ENCODE assay signal across 9 cellular contexts in genomic region chr22:39205344-39206021, GRCh38. TPM values are rescaled to one million over a fixed set of nuclear protein-coding genes. Genes with fewer than 3 reads are reported as not detected.
A peak's percentile ranks its signal among the peaks of the same experiment; 100 is the strongest.
DNase-seq lines count a peak whose midpoint lies in the region; ATAC-seq, FAIRE-seq and TF ChIP-seq lines count a peak whose summit lies in the region.
"Had no signal": no experiment of that assay in that cellular context is flagged by ENCODE, and none has a peak within 500 bp of the region (broad histone marks: within the 10 kb centered on the region; RNA-seq: fewer than 3 reads in every experiment).

No MANE protein-coding gene starts in this region.

- no peak overlapping the region; a peak in 1 of 6 replicates for H3K4me3 ChIP-seq in HepG2 (replicated peaks in 1 of 3; ENCODE audit: insufficient read depth in 1 of 3, low read depth in 2 of 3, low read length in 3 of 3)

- TF ChIP-seq EP300 in HepG2 (IDR thresholded peaks at IDR 0.05; ENCODE audit: low read depth in 2 of 2, low read length in 2 of 2) (no peak), HepG2 (CRISPR knock-in tag; IDR thresholded peaks at IDR 0.05; ENCODE audit: borderline replicate concordance) (no peak)

- no peak overlapping the region for H2AFZ ChIP-seq in HepG2 (ENCODE audit: low read length)

- no TSS peak for BruUV-seq in HepG2 (replicated peaks; lab: Mats Ljungman, UMichigan)

- no peak overlapping the region for H3K27ac Mint-ChIP-seq in nephron progenitor cell

- no peaks in the 10 kb centered on the region for H3K36me3 Mint-ChIP-seq in activated T-cell treated with anti-CD3 and anti-CD28 coated beads, Interleukin-2, amount 50 U/mL, for 4 hours (ENCODE audit: insufficient read depth)
- no peaks in the 10 kb centered on the region for H3K36me3 Mint-ChIP-seq in nephron progenitor cell (ENCODE audit: low read depth)
- H3K36me3 Mint-ChIP-seq: brain had no signal

- in situ Hi-C loops in HepG2 (cut with HindIII; ENCODE audit: extremely low pct_ligation_motif_present, low pct_unique_long_range_greater_than_20kb) = no loop called here

- no peak overlapping the region for H3K4me3 Mint-ChIP-seq in activated T-cell treated with anti-CD3 and anti-CD28 coated beads, Interleukin-2, amount 50 U/mL, for 4 hours
- H3K4me3 Mint-ChIP-seq in nephron progenitor cell = no peak overlapping the region
- H3K4me3 Mint-ChIP-seq: brain had no signal

- no peaks in the 10 kb centered on the region for H3K79me2 ChIP-seq in HepG2 (ENCODE audit: insufficient read depth, low read length)

- no peaks in the 10 kb centered on the region for H4K20me1 ChIP-seq in HepG2 (ENCODE audit: insufficient read depth, low read length)

- no peaks in the 10 kb centered on the region for H3K9me3 Mint-ChIP-seq in activated T-cell treated with anti-CD3 and anti-CD28 coated beads, Interleukin-2, amount 50 U/mL, for 4 hours
- peaks cover 4% of the 10 kb centered on the region for H3K9me3 Mint-ChIP-seq in nephron progenitor cell

- H3K9ac ChIP-seq in HepG2 (ENCODE audit: insufficient read depth, low read depth, low read length) = no peak overlapping the region

- peak overlapping the region; percentile 1; the same call in 1 of the 2 replicates for H3K4me2 ChIP-seq in HepG2 (ENCODE audit: low read depth, low read length)

- 23% methylated on average over 5 of the region's 8 CpGs for WGBS in HepG2 (ENCODE audit: low lambda C conversion rate)

- no peak overlapping the region for H3K27ac ChIP-seq in HepG2 (ENCODE audit: extremely low read length, insufficient read depth, low read length)

- peaks cover 17% of the 10 kb centered on the region for H3K4me1 Mint-ChIP-seq in activated T-cell treated with anti-CD3 and anti-CD28 coated beads, Interleukin-2, amount 50 U/mL, for 4 hours (ENCODE audit: low read depth)
- peaks cover 26% of the 10 kb centered on the region for H3K4me1 Mint-ChIP-seq in nephron progenitor cell

- intact Hi-C loops in HepG2 (cut with micrococcal nuclease; ENCODE audit: unreplicated experiment) = no loop called here

- DNase-seq in COLO668 (lab: John Stamatoyannopoulos, UW; ENCODE audit: unreplicated experiment) (peak; percentile 11), HS-27A (ENCODE audit: low read depth) (peak; percentile 60), HepG2 (ENCODE audit: low spot score) (peak; percentile 28), middle frontal gyrus (ENCODE audit: extremely low spot score, low spot score) (no peak), GOT3 (lab: John Stamatoyannopoulos, UW) (no peak), nephron progenitor cell (no peak)
- DNase-seq in activated T-cell treated with anti-CD3 and anti-CD28 coated beads, Interleukin-2, amount 50 U/mL, for 4 hours = no peak

- no peaks in the 10 kb centered on the region for H3K9me3 ChIP-seq in HepG2 (ENCODE audit: low read length)

- TF ChIP-seq RAD21 in HepG2 (CRISPR knock-in tag; IDR thresholded peaks at IDR 0.05) = no peak

- FAIRE-seq in HepG2 (lab: Jason Lieb, UNC) = no peak

- TF ChIP-seq CTCF in HepG2 (CRISPR knock-in tag; IDR thresholded peaks at IDR 0.05) (no peak), nephron progenitor cell (IDR thresholded peaks at IDR 0.05) (no peak)

- no peak for TF ChIP-seq POLR2A in HepG2 (IDR thresholded peaks at IDR 0.05; ENCODE audit: insufficient read depth in 1 of 2, low read depth in 2 of 2, low read length in 2 of 2)

- POLR2A ChIA-PET in HepG2 (lab: Yijun Ruan, JAX) = interaction anchor here (2.3 kb wide), 1 partner anchor 36 kb away, joined by 7 read pairs; no protein-coding TSS in a partner anchor

- peaks cover 5% of the 10 kb centered on the region for H3K27me3 Mint-ChIP-seq in activated T-cell treated with anti-CD3 and anti-CD28 coated beads, Interleukin-2, amount 50 U/mL, for 4 hours (ENCODE audit: low read depth)
- H3K27me3 Mint-ChIP-seq in nephron progenitor cell (ENCODE audit: low read depth, poor library complexity) = peaks cover 9% of the 10 kb centered on the region

- H3K27me3 ChIP-seq in HepG2 (ENCODE audit: control insufficient read depth in 1 of 2, insufficient read depth in 2 of 2, low read length in 2 of 2) = peaks cover 3 to 13% of the 10 kb centered on the region in 2 experiments; a peak in 2 of 5 replicates

- no peaks in the 10 kb centered on the region for H3K36me3 ChIP-seq in HepG2 (replicated peaks in 1 of 2; ENCODE audit: control insufficient read depth in 1 of 2, insufficient read depth in 2 of 2, low read length in 2 of 2)

- ATAC-seq in activated T-cell treated with anti-CD3 and anti-CD28 coated beads, Interleukin-2, amount 50 U/mL, for 4 hours = peak; percentile 73 to 89
- ATAC-seq in HepG2 = peak; percentile 62
- no peak for ATAC-seq in HG02852 (IDR thresholded peaks at IDR 0.05; ENCODE audit: unreplicated experiment)

- CTCF ChIA-PET in HepG2 (lab: Yijun Ruan, JAX; ENCODE audit: low intra/inter-chr PET ratio, low total read pairs) = no interaction called here

- H3K4me1 ChIP-seq in HepG2 (ENCODE audit: insufficient read depth, low read length) = peaks cover 17% of the 10 kb centered on the region; the same call in 1 of the 2 replicates

TF ChIP-seq in HepG2, 621 proteins besides CTCF, POLR2A, EP300 and RAD21 (continues in another document):
- TF ChIP-seq MAFK (conservative IDR thresholded peaks at IDR 0.05 in 1 of 2, IDR thresholded peaks at IDR 0.05 in 1 of 2; ENCODE audit: low read length in 2 of 2) (0 out of 4 replicates have a peak, but pooled peaks of 1 of the 2 experiments have one; percentile 8), ZNF790 (CRISPR knock-in tag; IDR thresholded peaks at IDR 0.05; ENCODE audit: borderline replicate concordance) (no peak), SAP130 (CRISPR knock-in tag; IDR thresholded peaks at IDR 0.05; ENCODE audit: low read depth) (peak; percentile 36), RARA (CRISPR knock-in tag; IDR thresholded peaks at IDR 0.05) (0 out of 2 replicates have a peak, but pooled peaks have one; percentile 12), HNRNPH1 (optimal IDR thresholded peaks at IDR 0.05; ENCODE audit: low read depth, low read length) (no peak), ZNF367 (CRISPR knock-in tag; IDR thresholded peaks at IDR 0.05; ENCODE audit: borderline replicate concordance) (no peak)

RNA-seq across cellular contexts. Expression of gene PDGFB, which starts 39.3 kb away (rescaled TPM):
- 1 to 10 TPM in 1 of 3 donors, under 1 TPM in 2; 0.35 to 2.1 (median 0.84) TPM for total RNA-seq in activated T-cell treated with anti-CD3 and anti-CD28 coated beads, Interleukin-2, amount 50 U/mL, for 4 hours
- total RNA-seq in HepG2 (2016; rRNA removed; fragmentation: Illumina TruSeq; extraction: Trizol) = 0.65 and 1.4 TPM in 2 replicates
- 0.26 and 0.30 TPM in 2 replicates for total RNA-seq in HepG2 (2016; cell fraction: cytosol; rRNA removed; fragmentation: Illumina TruSeq; extraction: Trizol; ENCODE audit: low read depth)
- 1.0 and 1.1 TPM in 2 replicates for total RNA-seq in HepG2 (2016; cell fraction: insoluble cytoplasmic fraction; rRNA removed; fragmentation: Illumina TruSeq; extraction: Trizol)
- 0.76 and 1.4 TPM in 2 replicates for total RNA-seq in HepG2 (2016; cell fraction: membrane; rRNA removed; fragmentation: Illumina TruSeq; extraction: Trizol)
- 1.7 and 2.0 TPM in 2 replicates for total RNA-seq in HepG2 (2016; cell fraction: nucleus; rRNA removed; fragmentation: Illumina TruSeq; extraction: Trizol)
- 10.1 and 12.8 TPM in 2 replicates for polyA plus RNA-seq in HepG2 (2011; rRNA removed)
- polyA plus RNA-seq in HepG2 (2011; cell fraction: cytosol; rRNA removed) = 12.7 and 12.9 TPM in 2 replicates
- polyA plus RNA-seq in HepG2 (2011; cell fraction: nucleus; rRNA removed) = 37.3 and 38.1 TPM in 2 replicates
- polyA plus RNA-seq in HepG2 (2012) = 11.5 and 12.7 TPM in 2 replicates
- polyA plus RNA-seq in HepG2 (2016; cell fraction: cytosol; fragmentation: Illumina TruSeq; extraction: Trizol; ENCODE audit: low read depth) = 0.15 and 0.27 TPM in 2 replicates
- polyA plus RNA-seq in HepG2 (2016; cell fraction: insoluble cytoplasmic fraction; fragmentation: Illumina TruSeq; extraction: Trizol; ENCODE audit: low read depth) = 0.72 and 0.85 TPM in 2 replicates
- 0.63 and 0.68 TPM in 2 replicates for polyA plus RNA-seq in HepG2 (2016; cell fraction: membrane; fragmentation: Illumina TruSeq; extraction: Trizol; ENCODE audit: low read depth)
- polyA plus RNA-seq in HepG2 (2016; cell fraction: nucleus; fragmentation: Illumina TruSeq; extraction: Trizol; ENCODE audit: insufficient read depth, low read depth) = 3.3 and 3.9 TPM in 2 replicates
- 2.3 and 28.2 TPM in 2 replicates for polyA minus RNA-seq in HepG2 (2011; rRNA and poly(A)+ RNA removed; ENCODE audit: low replicate concordance)
- polyA minus RNA-seq in HepG2 (2011; cell fraction: cytosol; rRNA and poly(A)+ RNA removed) = 13.6 and 16.1 TPM in 2 replicates
- polyA minus RNA-seq in HepG2 (2011; cell fraction: nucleus; rRNA and poly(A)+ RNA removed) = 7.7 and 9.6 TPM in 2 replicates

RNA-seq across cellular contexts. Expression of gene CBX7, which starts 53.0 kb away (rescaled TPM):
- total RNA-seq in activated T-cell treated with anti-CD3 and anti-CD28 coated beads, Interleukin-2, amount 50 U/mL, for 4 hours = 10 to 100 TPM; 14.2 to 17.6 (median 14.8) TPM
- 0.20 and 0.35 TPM in 2 replicates for total RNA-seq in HepG2 (2016; rRNA removed; fragmentation: Illumina TruSeq; extraction: Trizol)
- not detected in 2 replicates for total RNA-seq in HepG2 (2016; cell fraction: cytosol; rRNA removed; fragmentation: Illumina TruSeq; extraction: Trizol; ENCODE audit: low read depth)
- total RNA-seq in HepG2 (2016; cell fraction: insoluble cytoplasmic fraction; rRNA removed; fragmentation: Illumina TruSeq; extraction: Trizol) = 0.27 and 0.30 TPM in 2 replicates
- 0.09 and 0.21 TPM in 2 replicates for total RNA-seq in HepG2 (2016; cell fraction: membrane; rRNA removed; fragmentation: Illumina TruSeq; extraction: Trizol)
- total RNA-seq in HepG2 (2016; cell fraction: nucleus; rRNA removed; fragmentation: Illumina TruSeq; extraction: Trizol) = 0.31 and 1.4 TPM in 2 replicates
- polyA plus RNA-seq in HepG2 (2011; rRNA removed) = 4.9 and 7.1 TPM in 2 replicates
- 3.6 and 4.4 TPM in 2 replicates for polyA plus RNA-seq in HepG2 (2011; cell fraction: cytosol; rRNA removed)
- polyA plus RNA-seq in HepG2 (2011; cell fraction: nucleus; rRNA removed) = 22.7 and 23.8 TPM in 2 replicates
- 5.5 and 5.7 TPM in 2 replicates for polyA plus RNA-seq in HepG2 (2012)
- polyA plus RNA-seq in HepG2 (2016; cell fraction: cytosol; fragmentation: Illumina TruSeq; extraction: Trizol; ENCODE audit: low read depth) = 0.09 and 0.23 TPM in 2 replicates
- 0.35 and 0.53 TPM in 2 replicates for polyA plus RNA-seq in HepG2 (2016; cell fraction: insoluble cytoplasmic fraction; fragmentation: Illumina TruSeq; extraction: Trizol; ENCODE audit: low read depth)
- 0.08 and 0.19 TPM in 2 replicates for polyA plus RNA-seq in HepG2 (2016; cell fraction: membrane; fragmentation: Illumina TruSeq; extraction: Trizol; ENCODE audit: low read depth)
- 1.6 TPM in 2 replicates for polyA plus RNA-seq in HepG2 (2016; cell fraction: nucleus; fragmentation: Illumina TruSeq; extraction: Trizol; ENCODE audit: insufficient read depth, low read depth)
- 7.2 and 8.5 TPM in 2 replicates for polyA minus RNA-seq in HepG2 (2011; rRNA and poly(A)+ RNA removed; ENCODE audit: low replicate concordance)
- polyA minus RNA-seq in HepG2 (2011; cell fraction: cytosol; rRNA and poly(A)+ RNA removed) = 1.2 and 2.1 TPM in 2 replicates
- 6.5 and 7.6 TPM in 2 replicates for polyA minus RNA-seq in HepG2 (2011; cell fraction: nucleus; rRNA and poly(A)+ RNA removed)

Comparison
In these comparisons a context has a peak if more than half of its experiments do, and no peak if none do; other contexts are left out.
1. DNase-seq: peak in COLO668 (single experiment), HS-27A (single experiment) and HepG2 (single experiment); none in activated T-cell treated with anti-CD3 and anti-CD28 coated beads, Interleukin-2, amount 50 U/mL, for 4 hours (single experiment), middle frontal gyrus (single experiment), GOT3 (single experiment) and nephron progenitor cell (single experiment).
2. RNA of gene CBX7, which starts 53.0 kb away (total RNA-seq): 14.2 to 17.6 TPM in activated T-cell treated with anti-CD3 and anti-CD28 coated beads, Interleukin-2, amount 50 U/mL, for 4 hours; 0.09 to 1.4 TPM in HepG2; every median in the first group is over 4 times any median in the second.